Comparison of ENCODE assay signal across 8 cellular contexts in the genomic region with DNA sequence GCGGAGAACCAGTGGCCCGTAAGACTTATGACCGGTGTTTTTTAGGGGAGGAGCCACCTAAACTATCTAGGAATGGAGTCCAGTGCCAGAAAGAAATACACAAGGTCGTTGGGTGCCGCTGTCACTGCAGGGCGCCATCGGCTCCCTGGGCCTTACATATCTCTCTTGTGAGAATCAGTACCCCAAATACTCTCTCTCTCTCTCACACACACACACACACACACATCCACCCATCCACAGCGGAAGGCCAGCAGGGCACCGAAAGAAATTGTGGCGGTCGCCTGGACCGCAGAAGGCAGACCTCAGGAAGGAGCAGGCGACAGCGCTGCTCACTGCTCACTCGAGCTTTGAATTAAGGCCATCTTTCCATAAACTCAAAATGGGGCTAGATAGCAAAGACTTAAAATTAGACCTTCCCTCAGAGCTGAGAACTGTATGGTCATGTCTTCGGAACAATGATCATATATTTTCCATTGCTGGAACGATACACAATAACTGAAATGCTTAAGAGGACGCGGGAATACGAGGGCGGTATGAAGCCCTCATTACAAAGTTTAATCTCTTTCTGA. TPM values are rescaled to one million over a fixed set of nuclear protein-coding genes. Genes with fewer than 3 reads are reported as not detected.
DNase-seq lines count a peak whose midpoint lies in the region; ATAC-seq lines count a peak whose summit lies in the region.

No MANE protein-coding gene starts in this region.

- H3K4me3 ChIP-seq in skeletal muscle satellite cell (ENCODE audit: low read length) (peak overlapping the region; percentile 66), aorta (ENCODE audit: low read length in 2 of 2) (peak overlapping the region in 1 of 2 donors; percentile 27)

- intact Hi-C loops in dendritic cell treated with granulocyte-macrophage colony-stimulating factor and Interleukin-4, amounts not matched to agents 40 ng/mL and 50 ng/mL, for 4 days (cut with micrococcal nuclease): loop anchor here (10.0 kb wide), 1 partner anchor 947 kb away; no protein-coding TSS in a partner anchor
- intact Hi-C loops in aorta (cut with DNase I): loop anchor here in 1 of 2 donors (5.0 kb wide), 1 partner anchor 80 kb away; no protein-coding TSS in a partner anchor

- no peak overlapping the region for H3K27ac Mint-ChIP-seq in dendritic cell treated with granulocyte-macrophage colony-stimulating factor and Interleukin-4, amounts not matched to agents 40 ng/mL and 50 ng/mL, for 4 days

- DNase-seq in aorta (no peak), C1 segment of cervical spinal cord (lab: John Stamatoyannopoulos, UW) (no peak), NCI-H526 treated with DMSO at 0.1 percent for 48 hours (lab: John Stamatoyannopoulos, UW) (no peak), NCI-H82 (lab: John Stamatoyannopoulos, UW) (no peak)

- H3K4me1 Mint-ChIP-seq in dendritic cell treated with granulocyte-macrophage colony-stimulating factor and Interleukin-4, amounts not matched to agents 40 ng/mL and 50 ng/mL, for 4 days (ENCODE audit: low read depth): peaks cover 47% of the 10 kb centered on the region

- H3K36me3 ChIP-seq in skeletal muscle satellite cell (ENCODE audit: insufficient read depth, low read length) (no peaks in the 10 kb centered on the region), aorta (ENCODE audit: control insufficient read depth in 1 of 2, insufficient read depth in 2 of 2, low read length in 1 of 2) (peaks cover 0 to 3% of the 10 kb centered on the region in 2 donors)

- ATAC-seq in GM19463 (IDR thresholded peaks at IDR 0.05; ENCODE audit: unreplicated experiment): peak; percentile 73
- peak; percentile 79 for ATAC-seq in HG03196 (IDR thresholded peaks at IDR 0.05; ENCODE audit: unreplicated experiment)
- ATAC-seq in aorta (ENCODE audit: low FRiP score): no peak

- H3K36me3 Mint-ChIP-seq in dendritic cell treated with granulocyte-macrophage colony-stimulating factor and Interleukin-4, amounts not matched to agents 40 ng/mL and 50 ng/mL, for 4 days (ENCODE audit: low read depth): no peaks in the 10 kb centered on the region

- H3K9ac ChIP-seq in skeletal muscle satellite cell (ENCODE audit: low read depth, low read length): no peak overlapping the region

- no peaks in the 10 kb centered on the region for H3K9me3 Mint-ChIP-seq in dendritic cell treated with granulocyte-macrophage colony-stimulating factor and Interleukin-4, amounts not matched to agents 40 ng/mL and 50 ng/mL, for 4 days

- H3K4me1 ChIP-seq in skeletal muscle satellite cell (ENCODE audit: control insufficient read depth, insufficient read depth, low read length) (peaks cover 23% of the 10 kb centered on the region), aorta (ENCODE audit: control insufficient read depth in 1 of 2, insufficient read depth in 2 of 2, low read length in 2 of 2) (no peaks in the 10 kb centered on the region)

- peaks cover 92% of the 10 kb centered on the region for H3K27me3 Mint-ChIP-seq in dendritic cell treated with granulocyte-macrophage colony-stimulating factor and Interleukin-4, amounts not matched to agents 40 ng/mL and 50 ng/mL, for 4 days

- 18 to 21% methylated on average over 21 of the region's 21 CpGs for WGBS in aorta, 2 donors

- H3K27ac ChIP-seq in aorta (ENCODE audit: low read depth in 1 of 2, low read length in 2 of 2): no peak overlapping the region

- peaks cover 31% of the 10 kb centered on the region for H3K27me3 ChIP-seq in skeletal muscle satellite cell (ENCODE audit: control insufficient read depth, insufficient read depth, low read length)
- no peaks in the 10 kb centered on the region for H3K27me3 ChIP-seq in aorta (ENCODE audit: control insufficient read depth in 1 of 2, insufficient read depth in 2 of 2, low read length in 1 of 2)

- peak overlapping the region; percentile 61 for H3K4me3 Mint-ChIP-seq in dendritic cell treated with granulocyte-macrophage colony-stimulating factor and Interleukin-4, amounts not matched to agents 40 ng/mL and 50 ng/mL, for 4 days

- H3K4me2 ChIP-seq in skeletal muscle satellite cell (ENCODE audit: low read length): peak overlapping the region; percentile 84

- H3K9me3 ChIP-seq in skeletal muscle satellite cell (replicated peaks; ENCODE audit: low read length) (no peaks in the 10 kb centered on the region), aorta (ENCODE audit: control insufficient read depth, low read length) (no peaks in the 10 kb centered on the region)

RNA-seq across cellular contexts. Expression of gene NR4A2, which starts 10.3 kb away (rescaled TPM):
- total RNA-seq in skeletal muscle satellite cell (2012; rRNA removed): 0.22 and 0.25 TPM in 2 replicates
- total RNA-seq in aorta: 10 to 100 TPM; 10.4 to 62.0 TPM
- polyA plus RNA-seq in aorta: 10 to 100 TPM in 1 of 2 donors, 1 to 10 TPM in 1; 5.8 to 29.2 TPM
